ENCODE assay signal across 23 cellular contexts in genomic region chr11:35878736-35879135, GRCh38.
"Had no signal": no experiment of that assay in that cellular context is flagged by ENCODE, and none has a peak within 500 bp of the region (broad histone marks: within the 10 kb centered on the region; RNA-seq: fewer than 3 reads in every experiment).

No MANE protein-coding gene starts in this region.

- FAIRE-seq: keratinocyte, small intestine, TTC549, urothelium cell line had no signal

- H3K27me3 ChIP-seq: neutrophil, ovary had no signal

- H3K27ac ChIP-seq: neutrophil, ovary, thoracic aorta had no signal

- H3K4me3 ChIP-seq: ovary, thoracic aorta had no signal

- DNase-seq: activated CD4-positive, alpha-beta T cell treated with anti-CD3 and anti-CD28 coated beads, Interleukin-2, amount 50 U/mL, for 1 hour; activated CD4-positive, CD25-positive, alpha-beta regulatory T cell treated with anti-CD3 and anti-CD28 coated beads, Interleukin-2, amount 50 U/mL, for 72 hours; activated CD8-positive, alpha-beta T cell treated with anti-CD3 and anti-CD28 coated beads for 36 hours; activated naive CD8-positive, alpha-beta T cell treated with anti-CD3 and anti-CD28 coated beads, Interleukin-2, amount 50 U/mL, for 24 hours; activated T-cell treated with anti-CD3 and anti-CD28 coated beads, Interleukin-2, amount 50 U/mL, for 4 hours; amygdala; caudate nucleus; cortex of kidney; foreskin fibroblast; head of caudate nucleus; hippocampal formation; left colon; naive B cell; nephron progenitor cell; ovary; small intestine; stimulated activated CD4-positive, alpha-beta T cell treated with anti-CD3 and anti-CD28 coated beads, Interleukin-4, amount 100 ng/mL, for 24 hours; trophoblast cell had no signal

- H3K9me3 ChIP-seq: neutrophil, ovary, thoracic aorta had no signal

- H3K36me3 ChIP-seq: neutrophil, ovary, thoracic aorta had no signal
